ENCODE assay signal across 8 cellular contexts in the genomic region with DNA sequence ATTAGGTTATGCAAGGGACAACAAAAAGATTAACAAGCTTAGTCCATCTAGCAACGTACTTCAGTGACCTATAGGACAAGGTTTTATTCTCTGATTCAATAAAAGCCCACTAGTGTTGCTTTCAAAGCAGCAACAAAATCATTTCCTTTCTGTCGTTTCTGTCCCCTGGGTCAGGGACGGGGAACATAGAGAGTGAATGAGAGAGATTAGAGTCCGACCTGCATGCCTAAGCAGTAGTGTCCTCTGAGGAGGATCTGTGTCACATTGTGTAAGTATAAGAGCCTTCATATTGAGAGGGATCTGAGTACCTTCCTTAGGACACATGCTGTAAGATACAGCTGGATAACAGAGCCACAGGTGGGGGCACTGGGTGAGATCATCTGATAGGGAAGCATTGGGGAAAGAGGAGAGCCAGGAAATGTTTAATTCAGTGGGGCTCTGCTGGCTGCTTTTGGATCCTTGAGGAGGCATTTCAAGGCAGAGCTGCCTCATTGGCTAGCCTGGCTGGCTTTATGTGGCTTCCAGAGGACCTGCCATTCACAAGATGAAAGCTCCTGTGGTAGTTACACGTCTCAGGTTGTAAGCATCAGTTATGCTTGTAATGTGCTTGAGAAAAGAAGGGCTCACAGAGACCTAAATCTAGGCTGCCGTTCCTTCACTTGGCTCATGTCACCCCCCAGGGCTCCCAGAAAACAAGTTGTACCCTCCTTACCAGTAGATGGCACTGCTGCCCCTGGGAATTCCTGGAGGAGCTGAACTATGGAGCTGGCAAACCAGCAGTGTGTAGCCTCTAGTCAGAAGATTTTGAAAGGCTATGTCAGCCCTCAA. TPM values are rescaled to one million over a fixed set of nuclear protein-coding genes. Genes with fewer than 3 reads are reported as not detected.
DNase-seq lines count a peak whose midpoint lies in the region; FAIRE-seq and TF ChIP-seq lines count a peak whose summit lies in the region.

No MANE protein-coding gene starts in this region.

- H3K18ac ChIP-seq in H1 (ENCODE audit: extremely low read depth, low read length), result no peak overlapping the region

- no peaks in the 10 kb centered on the region; a peak in 1 of 4 replicates for H3K79me2 ChIP-seq in H1 (ENCODE audit: control insufficient read depth in 1 of 2, insufficient read depth in 2 of 2, low read length in 2 of 2)

- no peak overlapping the region for H3K4ac ChIP-seq in H1 (replicated peaks; ENCODE audit: insufficient read length, low read depth, low read length)

- POLR2A ChIA-PET in H1 (lab: Charles Lee; ENCODE audit: partially characterized antibody), result interaction anchor here (1.7 kb wide), 1 partner anchor 342 kb away, joined by 5 read pairs; no protein-coding TSS in a partner anchor

- no peak overlapping the region for H4K91ac ChIP-seq in H1 (replicated peaks; ENCODE audit: insufficient read length, low read length)

- H3K4me1 ChIP-seq in H1 (replicated peaks in 1 of 4; ENCODE audit: control insufficient read depth in 3 of 4, insufficient read depth in 4 of 4, low read length in 3 of 4) (peaks cover 0 to 8% (median 7%) of the 10 kb centered on the region in 4 experiments; a peak in 4 of 7 replicates), tibial artery (peaks cover 0 to 30% (median 16%) of the 10 kb centered on the region in 4 donors)

- H3K4me1 Mint-ChIP-seq in T-helper 2 cell treated with Interferon-gamma antibody and Interleukin-4, amounts not matched to agents 5 μg/mL and 100 μg/mL, for 36 hours (ENCODE audit: low read depth), result peaks cover 2% of the 10 kb centered on the region

- H3K27ac ChIP-seq in H1 (ENCODE audit: low read depth, low read length) (no peak overlapping the region), tibial artery (no peak overlapping the region)

- TF ChIP-seq RAD21 in H1 (IDR thresholded peaks at IDR 0.05 in 1 of 2, conservative IDR thresholded peaks at IDR 0.05 in 1 of 2; ENCODE audit: low read depth in 2 of 2, low read length in 2 of 2), result peak; percentile 96 to 97

- peak; percentile 12 for DNase-seq in AG09319 (ENCODE audit: extremely low read depth, low read depth)
- DNase-seq in GM13976 (ENCODE audit: low spot score), result peak; percentile 66
- DNase-seq in M059J (ENCODE audit: low read depth), result peak; percentile 80
- peak; percentile 59 for DNase-seq in RPMI7951 (ENCODE audit: low read depth)
- peak; percentile 47 to 87 for DNase-seq in H1 (ENCODE audit: low read depth in 1 of 2, low spot score in 2 of 2)
- DNase-seq in lung microvascular endothelial cell (ENCODE audit: low read depth in 2 of 2), result peak; percentile 65 to 71
- peak; percentile 65 to 69 for DNase-seq in tibial artery
- DNase-seq in T-helper 2 cell treated with Interferon-gamma antibody and Interleukin-4, amounts not matched to agents 5 μg/mL and 100 μg/mL, for 36 hours (ENCODE audit: low spot score), result no peak

- intact Hi-C loops in tibial artery (cut with DNase I; ENCODE audit: low total_unique reads), result no loop called here

- H3K27me3 ChIP-seq in H1 (replicated peaks in 1 of 4; ENCODE audit: control insufficient read depth in 3 of 4, extremely low read depth in 1 of 4, insufficient read depth in 3 of 4, low read length in 3 of 4) (peaks cover 0 to 18% (median 9%) of the 10 kb centered on the region in 4 experiments; a peak in 5 of 7 replicates), tibial artery (peaks cover 0 to 22% of the 10 kb centered on the region in 2 donors)

- WGBS in H1 (ENCODE audit: extremely low coverage in 1 of 2, insufficient coverage in 1 of 2, insufficient read length in 1 of 2, insufficient replicate concordance in 2 of 2, low coverage in 1 of 2, low lambda C conversion rate in 2 of 2, missing lambda C conversion rate in 1 of 2), 2 experiments, result 55% methylated on average over 6 of the region's 6 CpGs; no CpG with 5 or more reads in 1 of the 2 experiments

- no peak overlapping the region for H3K4me3 Mint-ChIP-seq in T-helper 2 cell treated with Interferon-gamma antibody and Interleukin-4, amounts not matched to agents 5 μg/mL and 100 μg/mL, for 36 hours

- H3K4me3 ChIP-seq in H1 (ENCODE audit: extremely low read depth in 1 of 4, insufficient read depth in 2 of 4, low read depth in 3 of 4, low read length in 4 of 4) (no peak overlapping the region), tibial artery (no peak overlapping the region)

- peak overlapping the region in 1 of 2 experiments; percentile 47; a peak in 1 of 4 replicates for H3K4me2 ChIP-seq in H1 (ENCODE audit: insufficient read depth in 1 of 2, low read depth in 2 of 2, low read length in 2 of 2)

- no peak overlapping the region for H3K9ac ChIP-seq in H1 (replicated peaks in 1 of 4; ENCODE audit: extremely low read depth in 1 of 4, low read depth in 3 of 4, low read length in 3 of 4)

- H4K8ac ChIP-seq in H1 (ENCODE audit: extremely low read depth, insufficient read depth, low read length), result no peak overlapping the region

- H3K27me3 Mint-ChIP-seq in T-helper 2 cell treated with Interferon-gamma antibody and Interleukin-4, amounts not matched to agents 5 μg/mL and 100 μg/mL, for 36 hours (ENCODE audit: low read depth), result peaks cover 45% of the 10 kb centered on the region

- no peak overlapping the region for H3K23ac ChIP-seq in H1 (ENCODE audit: insufficient read length)

- no peak overlapping the region for H3K27ac Mint-ChIP-seq in T-helper 2 cell treated with Interferon-gamma antibody and Interleukin-4, amounts not matched to agents 5 μg/mL and 100 μg/mL, for 36 hours

- H2AFZ ChIP-seq in H1 (ENCODE audit: low read length), result no peak overlapping the region

- no peak overlapping the region for H2AK5ac ChIP-seq in H1 (ENCODE audit: low read depth, low read length)

- no peak overlapping the region for H2BK20ac ChIP-seq in H1 (ENCODE audit: low read length)

- no peak for TF ChIP-seq POLR2A in H1 (IDR thresholded peaks at IDR 0.05; ENCODE audit: control extremely low read depth in 1 of 2, low read depth in 2 of 2, low read length in 2 of 2)

- no peak overlapping the region for H4K5ac ChIP-seq in H1 (ENCODE audit: insufficient read length, low read depth, low read length)

- CTCF ChIA-PET in H1 (lab: Charles Lee; ENCODE audit: partially characterized antibody), result interaction anchor here (0.5 to 10.0 kb wide), 53 partner anchors 9 to 542 kb away, joined by 3 to 173 read pairs (median 5); no protein-coding TSS in a partner anchor

- FAIRE-seq in H1 (lab: Jason Lieb, UNC), result peak; percentile 93

- H3K9me3 Mint-ChIP-seq in T-helper 2 cell treated with Interferon-gamma antibody and Interleukin-4, amounts not matched to agents 5 μg/mL and 100 μg/mL, for 36 hours, result no peaks in the 10 kb centered on the region

- TF ChIP-seq EP300 in H1 (IDR thresholded peaks at IDR 0.05; ENCODE audit: borderline replicate concordance in 1 of 2, low read depth in 2 of 2, low read length in 2 of 2), result no peak

- no peaks in the 10 kb centered on the region for H3K9me3 ChIP-seq in H1 (ENCODE audit: insufficient read depth in 2 of 2, low read depth in 1 of 2, low read length in 1 of 2)
- H3K9me3 ChIP-seq in tibial artery, result no peaks in the 10 kb centered on the region

- peaks cover 0 to 3% (median 0%) of the 10 kb centered on the region in 4 experiments; a peak in 1 of 8 replicates for H3K36me3 ChIP-seq in H1 (ENCODE audit: control insufficient read depth in 2 of 4, insufficient read depth in 4 of 4, low read length in 3 of 4)
- no peaks in the 10 kb centered on the region for H3K36me3 ChIP-seq in tibial artery

- TF ChIP-seq CTCF in AG09319 (IDR thresholded peaks at IDR 0.05; ENCODE audit: low read depth, low read length) (peak; percentile 83), GM13976 (IDR thresholded peaks at IDR 0.05; ENCODE audit: borderline replicate concordance, control extremely low read depth, extremely low read depth, insufficient read depth, missing control alignments) (peak; percentile 54), H1 (IDR thresholded peaks at IDR 0.05; ENCODE audit: control extremely low read depth in 1 of 3, insufficient read depth in 1 of 3, low read depth in 1 of 3, low read length in 3 of 3) (peak; percentile 60 to 92 (median 89)), tibial artery (IDR thresholded peaks at IDR 0.05) (peak; percentile 62 to 63)

- H2BK5ac ChIP-seq in H1 (ENCODE audit: low read depth, low read length), result no peak overlapping the region

- H3K56ac ChIP-seq in H1 (replicated peaks; ENCODE audit: insufficient read length, low read depth, low read length), result no peak overlapping the region

- no peaks in the 10 kb centered on the region for H3K36me3 Mint-ChIP-seq in T-helper 2 cell treated with Interferon-gamma antibody and Interleukin-4, amounts not matched to agents 5 μg/mL and 100 μg/mL, for 36 hours (ENCODE audit: low read depth)

- no peak overlapping the region for H2BK120ac ChIP-seq in H1 (replicated peaks; ENCODE audit: low read depth, low read length)

- H2BK15ac ChIP-seq in H1 (ENCODE audit: low read length), result 0 out of 2 replicates have a peak overlapping the region, but pooled peaks have one; percentile 25

- no peaks in the 10 kb centered on the region for H3K79me1 ChIP-seq in H1 (ENCODE audit: low read depth, low read length)

- H2BK12ac ChIP-seq in H1 (ENCODE audit: low read depth, low read length), result no peak overlapping the region

- H3K14ac ChIP-seq in H1 (ENCODE audit: insufficient read length), result no peak overlapping the region

- in situ Hi-C loops in GM13976 (cut with MboI; ENCODE audit: low sequenced_read_pairs, unreplicated experiment), result loop anchor here (25.0 kb wide), 2 partner anchors 304 to 346 kb away; no protein-coding TSS in a partner anchor

- H3K23me2 ChIP-seq in H1 (ENCODE audit: low read depth, low read length), result peaks cover 4% of the 10 kb centered on the region; the same call in 1 of the 2 replicates

- H4K20me1 ChIP-seq in H1 (replicated peaks in 1 of 2; ENCODE audit: control insufficient read depth in 1 of 2, insufficient read depth in 2 of 2, low read length in 2 of 2), result no peaks in the 10 kb centered on the region

TF ChIP-seq in H1, 55 proteins besides CTCF, POLR2A, EP300 and RAD21 (continues in another document):
- 0 out of 4 replicates have a peak, but pooled peaks of 1 of the 2 experiments have one; percentile 42 for TF ChIP-seq SIN3A (conservative IDR thresholded peaks at IDR 0.05 in 1 of 2, IDR thresholded peaks at IDR 0.05 in 1 of 2; ENCODE audit: low read depth in 1 of 2, low read length in 2 of 2)
- TF ChIP-seq ASH2L (IDR thresholded peaks at IDR 0.05; ENCODE audit: low read length), result no peak

RNA-seq across cellular contexts. Expression of gene TMEM108, which starts 2.7 kb away (rescaled TPM):
- 0.69 and 1.7 TPM in 2 replicates for total RNA-seq in M059J (2014; rRNA removed; shearing (Covaris generic))
- total RNA-seq in RPMI7951 (2014; rRNA removed; shearing (Covaris generic)), result 0.12 and 0.39 TPM in 2 replicates
- total RNA-seq in H1 (2021; fragmentation: NEBNext Ultra II Directional; extraction: Animal tissue kit (Norgen Biotek cat#: 25700)), result 12.9 and 14.3 TPM in 2 replicates
- polyA plus RNA-seq in H1 (2011; rRNA removed), result 16.2 and 30.2 TPM in 2 replicates
- polyA plus RNA-seq in H1 (2011; cell fraction: cytosol; rRNA removed), result 9.6 TPM
- 17.5 TPM for polyA plus RNA-seq in H1 (2011; cell fraction: nucleus; rRNA removed)
- polyA plus RNA-seq in H1 (2012, experiment 1 of 2), result 9.2 to 13.0 TPM (median 10.9 TPM) in 4 replicates
- 7.9 TPM for polyA plus RNA-seq in H1 (2012, experiment 2 of 2)
- polyA plus RNA-seq in H1 (2013, experiment 1 of 2), result 16.6 TPM
- 19.8 TPM for polyA plus RNA-seq in H1 (2013, experiment 2 of 2)
- polyA minus RNA-seq in H1 (2011; rRNA and poly(A)+ RNA removed), result 4.6 and 9.6 TPM in 2 replicates
- 7.9 TPM for polyA minus RNA-seq in H1 (2011; cell fraction: cytosol; rRNA and poly(A)+ RNA removed)
- 10.3 TPM for polyA minus RNA-seq in H1 (2011; cell fraction: nucleus; rRNA and poly(A)+ RNA removed)
- total RNA-seq in lung microvascular endothelial cell, result not detected in 2 replicates
